7 cellular contexts compared by ENCODE assay signal in genomic region chr15:60559398-60560056, GRCh38.
DNase-seq lines count a peak whose midpoint lies in the region; ATAC-seq, FAIRE-seq and TF ChIP-seq lines count a peak whose summit lies in the region.
"Not testable (repeated sequence)": the region's sequence is repeated elsewhere in the genome, so short reads cannot be mapped to it uniquely, and the experiment has no call there.

No MANE protein-coding gene starts in this region.

- not testable (repeated sequence) for H3K9me3 ChIP-seq in CD8-positive, alpha-beta T cell (ENCODE audit: low read length); GM12878 (replicated peaks; ENCODE audit: control insufficient read depth, insufficient read depth, low read length); iPS-20b (ENCODE audit: insufficient read depth, low read depth, low read length)

- H3K9me3 Mint-ChIP-seq in CD8-positive, alpha-beta T cell; T-cell; activated CD8-positive, alpha-beta T cell treated with anti-CD3 and anti-CD28 coated beads, Interleukin-2, amount 10 ng/mL, durations not matched to agents 7 days and 5 days (ENCODE audit: insufficient read depth); natural killer cell treated with Interleukin-12 subunit alpha and Interleukin-12 subunit beta and Interleukin-15 and Interleukin-18, amount 100 ng/mL, for 72 hours: not testable (repeated sequence)

- not testable (repeated sequence) for TF ChIP-seq POLR2A in GM12878 (IDR thresholded peaks at IDR 0.05; ENCODE audit: low read depth, low read length)

- FAIRE-seq in GM18507 (lab: Jason Lieb, UNC) (peak; percentile 67), GM12878 (lab: Jason Lieb, UNC) (peak; percentile 78)

- in situ Hi-C loops in GM12878 (cut with MboI) = not testable (repeated sequence)

- H3K79me2 ChIP-seq in GM12878 (ENCODE audit: control insufficient read depth, insufficient read depth, low read length) = peaks cover 66% of the 10 kb centered on the region

- 0 out of 4 replicates have a peak, but pooled peaks of 1 of the 2 experiments have one; percentile 12 for TF ChIP-seq EP300 in GM12878 (IDR thresholded peaks at IDR 0.05; ENCODE audit: borderline replicate concordance in 1 of 2, control insufficient read depth in 1 of 2, low read depth in 2 of 2, low read length in 2 of 2)

- 90% methylated on average over 5 of the region's 5 CpGs for WGBS in GM12878 (ENCODE audit: insufficient coverage, insufficient replicate concordance, low lambda C conversion rate, missing lambda C conversion rate)

- TF ChIP-seq CTCF in CD8-positive, alpha-beta T cell (IDR thresholded peaks at IDR 0.05); GM12878 (IDR thresholded peaks at IDR 0.05 in 2 of 3, conservative IDR thresholded peaks at IDR 0.05 in 1 of 3; ENCODE audit: control insufficient read depth in 2 of 3, extremely low read depth in 1 of 3, insufficient read depth in 1 of 3, low read depth in 3 of 3, low read length in 3 of 3): not testable (repeated sequence)

- SMC1A ChIA-PET in GM12878 (lab: Charles Lee; ENCODE audit: uncharacterized antibody, unreplicated experiment) = interaction anchor here (0.6 to 18.4 kb wide), 2 partner anchors 16 to 24 kb away, joined by 3 to 480 read pairs; no protein-coding TSS in a partner anchor

- CTCF ChIA-PET in CD8-positive, alpha-beta T cell (lab: Charles Lee) = interaction anchor here (0.7 to 1.3 kb wide), 2 partner anchors 36 to 357 kb away, joined by 3 read pairs; no protein-coding TSS in a partner anchor
- CTCF ChIA-PET in T-cell (lab: Charles Lee) = interaction anchor here in 1 of 2 donors (1.0 kb wide), 1 partner anchor 19 kb away, joined by 6 read pairs; no protein-coding TSS in a partner anchor
- CTCF ChIA-PET in activated CD8-positive, alpha-beta T cell treated with anti-CD3 and anti-CD28 coated beads, Interleukin-2, amount 10 ng/mL, durations not matched to agents 7 days and 5 days (lab: Charles Lee) = not testable (repeated sequence)
- CTCF ChIA-PET in GM12878 (lab: Yijun Ruan, JAX) = interaction anchor here (1.0 kb wide), 1 partner anchor 39 kb away, joined by 4 read pairs; no protein-coding TSS in a partner anchor

- H3K9ac ChIP-seq in GM12878 (ENCODE audit: control insufficient read depth, insufficient read depth, low read length) = not testable (repeated sequence)
- H3K9ac ChIP-seq in iPS-20b (ENCODE audit: low read depth, low read length) = peak overlapping the region; percentile 9; the same call in 1 of the 2 replicates

- peak overlapping the region; percentile 30; the same call in 1 of the 2 replicates for H3K4me2 ChIP-seq in GM12878 (ENCODE audit: control insufficient read depth, insufficient read depth)

- intact Hi-C loops in CD8-positive, alpha-beta T cell (cut with DNase I, micrococcal nuclease); GM12878 (cut with micrococcal nuclease; ENCODE audit: unreplicated experiment): not testable (repeated sequence)

- H3K4me3 Mint-ChIP-seq in CD8-positive, alpha-beta T cell; activated CD8-positive, alpha-beta T cell treated with anti-CD3 and anti-CD28 coated beads, Interleukin-2, amount 10 ng/mL, durations not matched to agents 7 days and 5 days: not testable (repeated sequence)
- peak overlapping the region in 1 of 3 donors; percentile 2 for H3K4me3 Mint-ChIP-seq in T-cell
- H3K4me3 Mint-ChIP-seq in natural killer cell treated with Interleukin-12 subunit alpha and Interleukin-12 subunit beta and Interleukin-15 and Interleukin-18, amount 100 ng/mL, for 72 hours = peak overlapping the region; percentile 24

- H3K36me3 ChIP-seq in CD8-positive, alpha-beta T cell (ENCODE audit: insufficient read depth, low read length); GM12878 (ENCODE audit: control insufficient read depth in 2 of 2, insufficient read depth in 2 of 2, low read length in 1 of 2); iPS-20b (ENCODE audit: insufficient read depth, low read depth, low read length): not testable (repeated sequence)

- H2AFZ ChIP-seq in GM12878 (ENCODE audit: control insufficient read depth, low read depth, low read length) = not testable (repeated sequence)

- H3K4me1 ChIP-seq in CD8-positive, alpha-beta T cell (ENCODE audit: insufficient read depth, low read length) = peaks cover 64% of the 10 kb centered on the region
- H3K4me1 ChIP-seq in GM12878 (ENCODE audit: control insufficient read depth, insufficient read depth, low read length) (peaks cover 39% of the 10 kb centered on the region), iPS-20b (ENCODE audit: insufficient read depth, low read length) (peaks cover 30% of the 10 kb centered on the region)

- not testable (repeated sequence) for H3K27me3 Mint-ChIP-seq in CD8-positive, alpha-beta T cell (ENCODE audit: low read depth); T-cell; activated CD8-positive, alpha-beta T cell treated with anti-CD3 and anti-CD28 coated beads, Interleukin-2, amount 10 ng/mL, durations not matched to agents 7 days and 5 days (ENCODE audit: low read depth); natural killer cell treated with Interleukin-12 subunit alpha and Interleukin-12 subunit beta and Interleukin-15 and Interleukin-18, amount 100 ng/mL, for 72 hours

- TF ChIP-seq RAD21 in GM12878 (IDR thresholded peaks at IDR 0.05; ENCODE audit: insufficient read depth, low read depth, low read length) = not testable (repeated sequence)

- ATAC-seq in CD8-positive, alpha-beta T cell; T-cell (replicated peaks in 1 of 4); activated CD8-positive, alpha-beta T cell treated with anti-CD3 and anti-CD28 coated beads, Interleukin-2, amount 10 ng/mL, durations not matched to agents 7 days and 5 days; natural killer cell treated with Interleukin-12 subunit alpha and Interleukin-12 subunit beta and Interleukin-15 and Interleukin-18, amount 100 ng/mL, for 72 hours: not testable (repeated sequence)
- ATAC-seq in GM12878 = peak; percentile 11

- not testable (repeated sequence) for DNase-seq in CD8-positive, alpha-beta T cell; GM18507 (ENCODE audit: extremely low spot score, insufficient read length, low read depth); T-cell; activated CD8-positive, alpha-beta T cell treated with anti-CD3 and anti-CD28 coated beads, Interleukin-2, amount 10 ng/mL, durations not matched to agents 7 days and 5 days; GM12878 (ENCODE audit: low read depth, low spot score); natural killer cell treated with Interleukin-12 subunit alpha and Interleukin-12 subunit beta and Interleukin-15 and Interleukin-18, amount 100 ng/mL, for 72 hours (ENCODE audit: low spot score)

- peaks cover 40% of the 10 kb centered on the region for H3K36me3 Mint-ChIP-seq in CD8-positive, alpha-beta T cell
- peaks cover 40% of the 10 kb centered on the region for H3K36me3 Mint-ChIP-seq in T-cell
- peaks cover 42% of the 10 kb centered on the region for H3K36me3 Mint-ChIP-seq in activated CD8-positive, alpha-beta T cell treated with anti-CD3 and anti-CD28 coated beads, Interleukin-2, amount 10 ng/mL, durations not matched to agents 7 days and 5 days (ENCODE audit: low read depth)
- H3K36me3 Mint-ChIP-seq in natural killer cell treated with Interleukin-12 subunit alpha and Interleukin-12 subunit beta and Interleukin-15 and Interleukin-18, amount 100 ng/mL, for 72 hours = peaks cover 32% of the 10 kb centered on the region

- not testable (repeated sequence) for BruUV-seq in GM12878 (replicated peaks; lab: Mats Ljungman, UMichigan)

- POLR2A ChIA-PET in CD8-positive, alpha-beta T cell (lab: Charles Lee); activated CD8-positive, alpha-beta T cell treated with anti-CD3 and anti-CD28 coated beads, Interleukin-2, amount 10 ng/mL, durations not matched to agents 7 days and 5 days (lab: Charles Lee); GM12878 (lab: Charles Lee): not testable (repeated sequence)
- POLR2A ChIA-PET in T-cell (lab: Charles Lee) = interaction anchor here in 1 of 2 donors (1.0 kb wide), 1 partner anchor 9 kb away, joined by 3 read pairs; no protein-coding TSS in a partner anchor

- peaks cover 76% of the 10 kb centered on the region for H3K4me1 Mint-ChIP-seq in CD8-positive, alpha-beta T cell (ENCODE audit: low read depth)
- peaks cover 73 to 85% (median 82%) of the 10 kb centered on the region in 3 donors for H3K4me1 Mint-ChIP-seq in T-cell
- H3K4me1 Mint-ChIP-seq in activated CD8-positive, alpha-beta T cell treated with anti-CD3 and anti-CD28 coated beads, Interleukin-2, amount 10 ng/mL, durations not matched to agents 7 days and 5 days (ENCODE audit: low read depth) = peaks cover 74% of the 10 kb centered on the region
- peaks cover 63 to 70% of the 10 kb centered on the region in 2 donors for H3K4me1 Mint-ChIP-seq in natural killer cell treated with Interleukin-12 subunit alpha and Interleukin-12 subunit beta and Interleukin-15 and Interleukin-18, amount 100 ng/mL, for 72 hours (ENCODE audit: low read depth in 2 of 2)

- not testable (repeated sequence) for H3K27me3 ChIP-seq in CD8-positive, alpha-beta T cell (ENCODE audit: insufficient read depth, low read length); GM12878 (replicated peaks in 1 of 2; ENCODE audit: control insufficient read depth in 2 of 2, insufficient read depth in 2 of 2, low read length in 1 of 2); iPS-20b (ENCODE audit: insufficient read depth, low read length)

- H3K4me3 ChIP-seq in CD8-positive, alpha-beta T cell (ENCODE audit: low read depth, low read length); GM12878; iPS-20b (ENCODE audit: low read length): not testable (repeated sequence)

- H3K27ac Mint-ChIP-seq in CD8-positive, alpha-beta T cell = peak overlapping the region; percentile 66
- H3K27ac Mint-ChIP-seq in T-cell = peak overlapping the region; percentile 81 to 85
- peak overlapping the region; percentile 1 for H3K27ac Mint-ChIP-seq in activated CD8-positive, alpha-beta T cell treated with anti-CD3 and anti-CD28 coated beads, Interleukin-2, amount 10 ng/mL, durations not matched to agents 7 days and 5 days
- H3K27ac Mint-ChIP-seq in natural killer cell treated with Interleukin-12 subunit alpha and Interleukin-12 subunit beta and Interleukin-15 and Interleukin-18, amount 100 ng/mL, for 72 hours = peak overlapping the region; percentile 87 to 97

- RAD21 ChIA-PET in GM12878 (lab: Charles Lee; ENCODE audit: unreplicated experiment) = interaction anchor here (0.7 to 1.0 kb wide), 2 partner anchors 16 to 23 kb away, joined by 3 to 4 read pairs; no protein-coding TSS in a partner anchor

- not testable (repeated sequence) for H4K20me1 ChIP-seq in GM12878 (ENCODE audit: control insufficient read depth, insufficient read depth)

- H3K27ac ChIP-seq in CD8-positive, alpha-beta T cell (ENCODE audit: low read depth, low read length); GM12878 (ENCODE audit: control insufficient read depth, insufficient read depth); iPS-20b (ENCODE audit: low read length): not testable (repeated sequence)

Comparison
In these comparisons a context has a peak if more than half of its experiments do, and no peak if none do; other contexts are left out.
1. H3K27ac Mint-ChIP-seq: peak in every context shown above with its lines; median percentile 92 in natural killer cell treated with Interleukin-12 subunit alpha and Interleukin-12 subunit beta and Interleukin-15 and Interleukin-18, amount 100 ng/mL, for 72 hours; 83 in T-cell; 66 in CD8-positive, alpha-beta T cell; 1 in activated CD8-positive, alpha-beta T cell treated with anti-CD3 and anti-CD28 coated beads, Interleukin-2, amount 10 ng/mL, durations not matched to agents 7 days and 5 days.